In the genomic region with DNA sequence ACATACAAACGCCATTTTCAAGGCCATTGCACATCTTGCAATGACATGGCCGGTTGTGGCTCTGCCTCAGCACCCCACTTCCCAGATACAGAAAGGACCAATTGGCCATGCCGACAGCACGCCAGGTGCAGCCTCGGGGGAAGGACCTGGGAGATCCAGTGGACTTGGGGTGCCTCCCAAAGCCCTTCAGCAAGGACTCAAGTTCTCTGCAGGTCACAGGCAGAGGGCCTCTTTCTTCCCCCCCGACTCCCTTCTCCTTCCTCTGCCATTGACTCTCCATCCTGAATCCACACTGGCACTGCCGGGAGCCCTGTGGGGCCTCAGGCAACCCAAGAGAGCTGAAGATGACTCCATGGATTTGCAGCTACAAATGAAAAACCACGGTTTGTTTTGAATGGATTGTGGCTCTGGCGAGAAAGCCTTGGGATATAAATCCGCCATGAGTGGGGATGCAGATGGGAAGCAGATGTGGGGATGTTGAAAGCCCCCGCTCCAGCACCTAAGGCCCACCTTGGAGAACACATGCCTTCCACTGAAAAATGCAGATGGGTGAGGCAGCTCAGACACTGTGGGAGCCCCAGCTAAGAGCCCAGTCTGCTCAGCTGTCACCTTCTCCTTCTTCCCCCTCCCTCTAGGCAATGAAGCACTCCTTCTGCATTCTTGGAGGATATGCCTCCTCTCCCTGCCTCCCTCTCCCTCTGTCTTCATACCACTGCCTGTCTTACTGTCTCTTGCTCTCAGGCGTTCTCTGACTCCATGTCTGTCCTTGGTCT, we compare ENCODE assay signal across 15 cellular contexts. TPM values are rescaled to one million over a fixed set of nuclear protein-coding genes. Genes with fewer than 3 reads are reported as not detected.
DNase-seq lines count a peak whose midpoint lies in the region; TF ChIP-seq lines count a peak whose summit lies in the region.
"Had no signal": no experiment of that assay in that cellular context is flagged by ENCODE, and none has a peak within 500 bp of the region (broad histone marks: within the 10 kb centered on the region; RNA-seq: fewer than 3 reads in every experiment).

No MANE protein-coding gene starts in this region.

- H3K27ac ChIP-seq in epithelial cell of prostate (peak overlapping the region; percentile 54), parathyroid adenoma (no peak overlapping the region), prostate gland (no peak overlapping the region)
- H3K27ac ChIP-seq: HL-60, SJSA1 had no signal

- H3K4me3 ChIP-seq in BJ (ENCODE audit: low read depth, low read length) (no peak overlapping the region), parathyroid adenoma (ENCODE audit: low read depth, low read length) (no peak overlapping the region), prostate gland (no peak overlapping the region)
- H3K4me3 ChIP-seq: adrenal gland, SJSA1 had no signal

- no peaks in the 10 kb centered on the region for H3K79me2 ChIP-seq in parathyroid adenoma

- intact Hi-C loops in prostate gland (cut with DNase I), result no loop called here

- peaks cover 13% of the 10 kb centered on the region for H3K4me1 ChIP-seq in parathyroid adenoma
- H3K4me1 ChIP-seq in prostate gland (replicated peaks), result no peaks in the 10 kb centered on the region
- H3K4me1 ChIP-seq: SJSA1 had no signal

- H3K36me3 ChIP-seq in BJ (ENCODE audit: control insufficient read depth, insufficient read depth, low read length) (no peaks in the 10 kb centered on the region), parathyroid adenoma (ENCODE audit: control insufficient read depth, insufficient read depth, low read length) (no peaks in the 10 kb centered on the region), prostate gland (no peaks in the 10 kb centered on the region)
- H3K36me3 ChIP-seq: adrenal gland, SJSA1 had no signal

- peak overlapping the region; percentile 67 for H2AFZ ChIP-seq in parathyroid adenoma

- CTCF ChIA-PET in BJ (lab: Yijun Ruan, JAX), result interaction anchor here (0.6 to 5.0 kb wide), 4 partner anchors 9 to 157 kb away, joined by 3 to 37 read pairs (median 15); a partner anchor contains a TSS

- POLR2A ChIA-PET in BJ (lab: Charles Lee), result interaction anchor here (0.6 kb wide), 1 partner anchor 10 kb away, joined by 3 read pairs; no protein-coding TSS in a partner anchor

- DNase-seq in BJ (ENCODE audit: low read depth) (peak; percentile 39), NCI-H524 treated with DMSO at 0.1 percent for 48 hours (lab: John Stamatoyannopoulos, UW) (peak; percentile 83), epithelial cell of prostate (ENCODE audit: low read depth, low spot score) (no peak), prostate gland (ENCODE audit: low spot score) (no peak), NCI-H2196 treated with DMSO at 0.1 percent for 48 hours (lab: John Stamatoyannopoulos, UW; ENCODE audit: unreplicated experiment) (no peak), DMS153 (lab: John Stamatoyannopoulos, UW) (no peak)
- no peak for DNase-seq in stimulated activated CD4-positive, alpha-beta T cell treated with anti-CD3 and anti-CD28 coated beads, Interleukin-2, amount 100 ng/mL, for 24 hours
- DNase-seq: activated CD4-positive, alpha-beta T cell treated with anti-CD3 and anti-CD28 coated beads, Interleukin-2, amount 50 U/mL, for 48 hours; activated T-cell treated with anti-CD3 and anti-CD28 coated beads, Interleukin-2, amount 50 U/mL, for 4 hours; kidney; stimulated activated naive CD4-positive, alpha-beta T cell treated with Interleukin-2 at 50 U/mL for 16 hours had no signal

- H3K9ac ChIP-seq in parathyroid adenoma, result no peak overlapping the region

- TF ChIP-seq CTCF in BJ (IDR thresholded peaks at IDR 0.05; ENCODE audit: insufficient read depth, low read depth, low read length) (no peak), parathyroid adenoma (IDR thresholded peaks at IDR 0.05) (no peak), prostate gland (IDR thresholded peaks at IDR 0.05) (no peak)

- H3K4me2 ChIP-seq in parathyroid adenoma (ENCODE audit: low read length), result no peak overlapping the region

- H3K27me3 ChIP-seq in BJ (ENCODE audit: control insufficient read depth, insufficient read depth, low read length), result no peaks in the 10 kb centered on the region
- no peaks in the 10 kb centered on the region for H3K27me3 ChIP-seq in parathyroid adenoma (ENCODE audit: control insufficient read depth, insufficient read depth, low read length)
- H3K27me3 ChIP-seq in prostate gland (replicated peaks; ENCODE audit: insufficient read depth), result no peaks in the 10 kb centered on the region
- H3K27me3 ChIP-seq: adrenal gland, SJSA1 had no signal

- WGBS in prostate gland, result 87% methylated on average over 12 of the region's 12 CpGs

- no peaks in the 10 kb centered on the region for H3K9me3 ChIP-seq in parathyroid adenoma (ENCODE audit: control insufficient read depth, low read length)
- H3K9me3 ChIP-seq in prostate gland, result no peaks in the 10 kb centered on the region
- H3K9me3 ChIP-seq: adrenal gland, SJSA1 had no signal

- TF ChIP-seq POLR2A in prostate gland (IDR thresholded peaks at IDR 0.05), result no peak

RNA-seq across cellular contexts. Expression of a gene that starts 35.2 kb away (rescaled TPM):
- 27.5 and 41.1 TPM in 2 replicates for polyA plus RNA-seq in BJ (2011; rRNA removed)
- polyA minus RNA-seq in BJ (2011; rRNA and poly(A)+ RNA removed), result 23.2 and 23.7 TPM in 2 replicates
- total RNA-seq in prostate gland, result 10 to 100 TPM; 47.0 to 90.7 TPM

Comparison
In these comparisons a context has a peak if more than half of its experiments do, and no peak if none do; other contexts are left out.
1. DNase-seq: peak in BJ (single experiment) and NCI-H524 treated with DMSO at 0.1 percent for 48 hours (single experiment); none in epithelial cell of prostate (single experiment), prostate gland (single experiment), NCI-H2196 treated with DMSO at 0.1 percent for 48 hours (single experiment), DMS153 (single experiment) and stimulated activated CD4-positive, alpha-beta T cell treated with anti-CD3 and anti-CD28 coated beads, Interleukin-2, amount 100 ng/mL, for 24 hours (0 of 2).